26 cellular contexts compared by ENCODE assay signal in the genomic region with DNA sequence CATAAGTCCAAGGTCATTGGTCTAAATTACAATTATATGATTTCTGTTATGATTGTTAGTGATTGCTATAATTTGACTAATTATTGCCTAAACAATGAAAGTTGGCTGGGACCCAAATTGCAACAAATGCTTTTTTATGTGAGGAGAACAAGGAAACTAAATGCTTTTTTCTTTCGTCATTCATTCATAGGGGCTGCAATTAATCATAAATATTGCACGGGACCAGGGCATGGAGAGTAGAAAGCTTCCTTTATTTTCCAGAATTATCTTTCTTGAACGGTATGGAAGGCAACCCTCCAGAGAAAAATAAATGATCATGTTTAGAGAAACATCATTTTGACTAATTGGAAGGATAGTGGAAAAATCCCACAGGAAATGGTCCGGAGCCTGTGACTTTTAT. TPM values are rescaled to one million over a fixed set of nuclear protein-coding genes. Genes with fewer than 3 reads are reported as not detected.
DNase-seq lines count a peak whose midpoint lies in the region; FAIRE-seq and TF ChIP-seq lines count a peak whose summit lies in the region.
"Had no signal": no experiment of that assay in that cellular context is flagged by ENCODE, and none has a peak within 500 bp of the region (broad histone marks: within the 10 kb centered on the region; RNA-seq: fewer than 3 reads in every experiment).

No MANE protein-coding gene starts in this region.

- H3K4me1 ChIP-seq in small intestine (ENCODE audit: control insufficient read depth in 2 of 2, insufficient read depth in 1 of 2, low read depth in 1 of 2, low read length in 1 of 2) = no peaks in the 10 kb centered on the region
- H3K4me1 ChIP-seq: HAP-1, SJSA1 had no signal

- no peak for FAIRE-seq in small intestine (lab: Jason Lieb, UNC)
- FAIRE-seq: G401.6, HTR-8/SVneo, K562 had no signal

- H3K4me3 ChIP-seq in small intestine (ENCODE audit: low read depth in 1 of 2, low read length in 2 of 2) = no peak overlapping the region
- H3K4me3 ChIP-seq: GM23338, HAP-1, K562, PC-9, SJSA1 had no signal

- peak in 2 of 3 experiments; percentile 26 to 77 for DNase-seq in NCI-H1417 (lab: John Stamatoyannopoulos, UW)
- DNase-seq in NCI-H1417 treated with DMSO at 0.1 percent for 48 hours (lab: John Stamatoyannopoulos, UW) = no peak
- DNase-seq in NCI-H1105 (lab: John Stamatoyannopoulos, UW) = peak; percentile 67
- DNase-seq in NCI-H748 (lab: John Stamatoyannopoulos, UW; ENCODE audit: unreplicated experiment) = peak; percentile 72
- DNase-seq in small intestine = peak; percentile 3
- DNase-seq in nephron progenitor cell = no peak
- DNase-seq in SIG-M5 (lab: John Stamatoyannopoulos, UW) = no peak
- DNase-seq in NOMO-1 treated with DMSO at 0.1 percent for 48 hours (lab: John Stamatoyannopoulos, UW; ENCODE audit: unreplicated experiment) = no peak
- DNase-seq: CD8-positive, alpha-beta T cell; DMS53; HFFc6; Kasumi-1; MV-4-11; NCI-H2227 treated with DMSO at 0.1 percent for 48 hours; NCI-H526 treated with DMSO at 0.1 percent for 48 hours; NK-92 treated with Interleukin-12 subunit alpha and Interleukin-12 subunit beta, amount 100 ng/mL, for 24 hours; PC-9 had no signal

- 14 to 41% (median 28%) methylated on average over 4 of the region's 4 CpGs for WGBS in small intestine, 3 donors

- no peaks in the 10 kb centered on the region for H3K27me3 Mint-ChIP-seq in nephron progenitor cell (ENCODE audit: low read depth, poor library complexity)

- TF ChIP-seq CTCF in nephron progenitor cell (IDR thresholded peaks at IDR 0.05) = no peak

- H3K4me1 Mint-ChIP-seq in nephron progenitor cell = no peaks in the 10 kb centered on the region

- no peaks in the 10 kb centered on the region for H3K36me3 Mint-ChIP-seq in nephron progenitor cell (ENCODE audit: low read depth)
- H3K36me3 Mint-ChIP-seq: CD8-positive, alpha-beta T cell had no signal

- H3K27me3 ChIP-seq in small intestine (ENCODE audit: control insufficient read depth in 2 of 2, insufficient read depth in 2 of 2, low read length in 2 of 2) = no peaks in the 10 kb centered on the region
- H3K27me3 ChIP-seq: SJSA1 had no signal

- no peak overlapping the region for H3K27ac Mint-ChIP-seq in nephron progenitor cell
- H3K27ac Mint-ChIP-seq: B cell; CD8-positive, alpha-beta T cell; GM23338; HFFc6 had no signal

- H3K9me3 Mint-ChIP-seq in nephron progenitor cell = no peaks in the 10 kb centered on the region
- H3K9me3 Mint-ChIP-seq: CD8-positive, alpha-beta T cell; GM23338; HFFc6 had no signal

- H3K36me3 ChIP-seq in small intestine (ENCODE audit: control insufficient read depth in 2 of 2, insufficient read depth in 2 of 2, low read length in 2 of 2) = no peaks in the 10 kb centered on the region
- H3K36me3 ChIP-seq: HAP-1, SJSA1 had no signal

- no peak overlapping the region for H3K27ac ChIP-seq in small intestine (ENCODE audit: low read depth in 1 of 2, low read length in 1 of 2)
- H3K27ac ChIP-seq: 22Rv1, C4-2B, PC-9, SJSA1 had no signal

- no peak overlapping the region for H3K4me3 Mint-ChIP-seq in nephron progenitor cell
- H3K4me3 Mint-ChIP-seq: B cell; CD8-positive, alpha-beta T cell; GM23338; HFFc6 had no signal

- H3K9me3 ChIP-seq in small intestine (ENCODE audit: control insufficient read depth, low read depth) = no peaks in the 10 kb centered on the region
- H3K9me3 ChIP-seq: HAP-1, SJSA1 had no signal

RNA-seq across cellular contexts. Expression of a gene that starts 32.6 kb away (rescaled TPM):
- 10 to 100 TPM; 14.9 to 40.0 (median 24.9) TPM for polyA plus RNA-seq in small intestine

Comparison
In these comparisons a context has a peak if more than half of its experiments do, and no peak if none do; other contexts are left out.
1. DNase-seq: peak in NCI-H1417 (2 of 3), NCI-H1105 (single experiment), NCI-H748 (single experiment) and small intestine (single experiment); none in NCI-H1417 treated with DMSO at 0.1 percent for 48 hours (single experiment), nephron progenitor cell (single experiment), SIG-M5 (single experiment) and NOMO-1 treated with DMSO at 0.1 percent for 48 hours (single experiment).